In genomic region chr17:74289688-74290087, GRCh38 we compare ENCODE assay signal across 19 cellular contexts. TPM values are rescaled to one million over a fixed set of nuclear protein-coding genes. Genes with fewer than 3 reads are reported as not detected.
A peak's percentile ranks its signal among the peaks of the same experiment; 100 is the strongest.
DNase-seq lines count a peak whose midpoint lies in the region; ATAC-seq and TF ChIP-seq lines count a peak whose summit lies in the region.
"Had no signal": no experiment of that assay in that cellular context is flagged by ENCODE, and none has a peak within 500 bp of the region (broad histone marks: within the 10 kb centered on the region; RNA-seq: fewer than 3 reads in every experiment).

No MANE protein-coding gene starts in this region.

- TF ChIP-seq CTCF in heart left ventricle (IDR thresholded peaks at IDR 0.05) (no peak), GM12865 (IDR thresholded peaks at IDR 0.05; ENCODE audit: insufficient read depth, low read depth, low read length, missing control alignments) (no peak)

- H3K4me1 ChIP-seq in heart left ventricle: peaks cover 0 to 19% (median 2%) of the 10 kb centered on the region in 12 donors
- H3K4me1 ChIP-seq: BE2C, HAP-1, Peyer's patch had no signal

- DNase-seq in Right ventricle myocardium superior: no peak
- DNase-seq in heart left ventricle: no peak
- DNase-seq in GM12865 (ENCODE audit: low read depth): peak; percentile 71
- no peak for DNase-seq in stimulated activated naive B cell treated with anti-CD40 and anti-IgM and Interleukin-4, amounts not matched to agents 10 μg/mL and 1 μg/mL and 100 μg/mL, for 72 hours
- DNase-seq in stimulated activated CD4-positive, alpha-beta T cell treated with anti-CD3 and anti-CD28 coated beads, Interleukin-4, amount 100 ng/mL, for 1 hour: no peak
- no peak for DNase-seq in SKM-1 treated with dmso at 0.1 percent for 144 hours (lab: John Stamatoyannopoulos, UW; ENCODE audit: unreplicated experiment)
- no peak for DNase-seq in activated gamma-delta T cell (lab: John Stamatoyannopoulos, UW)
- DNase-seq: BE2C, DMS153, EL, NCI-H1417, NCI-H1930, NCI-H2171 treated with DMSO at 0.1 percent for 48 hours, Peyer's patch, SHP77 treated with DMSO at 0.1 percent for 48 hours had no signal

- intact Hi-C loops in Right ventricle myocardium superior (cut with DNase I) (no loop called here), heart left ventricle (cut with DNase I) (loop anchor here in 1 of 10 donors (10.0 kb wide), 1 partner anchor 165 kb away; no protein-coding TSS in a partner anchor)

- WGBS in heart left ventricle, 4 donors: 61 to 69% (median 68%) methylated on average over 10 to 11 of the region's 11 CpGs

- peaks cover 16% of the 10 kb centered on the region for H3K4me1 Mint-ChIP-seq in activated T-helper 17 cell treated with anti-CD3 and anti-CD28 coated beads, Interleukin-2, amount 50 U/mL, for 72 hours
- peaks cover 21 to 26% of the 10 kb centered on the region in 2 donors for H3K4me1 Mint-ChIP-seq in stimulated activated naive B cell treated with anti-CD40 and anti-IgM and Interleukin-4, amounts not matched to agents 10 μg/mL and 1 μg/mL and 100 μg/mL, for 72 hours

- no peaks in the 10 kb centered on the region for H3K27me3 ChIP-seq in heart left ventricle
- H3K27me3 ChIP-seq: BE2C, Peyer's patch had no signal

- no peaks in the 10 kb centered on the region for H3K9me3 ChIP-seq in heart left ventricle
- H3K9me3 ChIP-seq: BE2C, HAP-1, Peyer's patch had no signal

- H3K36me3 Mint-ChIP-seq in activated T-helper 17 cell treated with anti-CD3 and anti-CD28 coated beads, Interleukin-2, amount 50 U/mL, for 72 hours (ENCODE audit: low read depth): no peaks in the 10 kb centered on the region
- H3K36me3 Mint-ChIP-seq in stimulated activated naive B cell treated with anti-CD40 and anti-IgM and Interleukin-4, amounts not matched to agents 10 μg/mL and 1 μg/mL and 100 μg/mL, for 72 hours: peaks cover 0 to under 1% of the 10 kb centered on the region in 2 donors

- no peaks in the 10 kb centered on the region for H3K27me3 Mint-ChIP-seq in activated T-helper 17 cell treated with anti-CD3 and anti-CD28 coated beads, Interleukin-2, amount 50 U/mL, for 72 hours
- H3K27me3 Mint-ChIP-seq in stimulated activated naive B cell treated with anti-CD40 and anti-IgM and Interleukin-4, amounts not matched to agents 10 μg/mL and 1 μg/mL and 100 μg/mL, for 72 hours: peaks cover 9% of the 10 kb centered on the region in 2 donors

- H3K4me3 ChIP-seq in heart left ventricle (no peak overlapping the region), GM12865 (ENCODE audit: low read depth, low read length) (peak overlapping the region; percentile 20)
- H3K4me3 ChIP-seq: HAP-1, Peyer's patch had no signal

- peak overlapping the region; percentile 66 for H3K4me3 Mint-ChIP-seq in activated T-helper 17 cell treated with anti-CD3 and anti-CD28 coated beads, Interleukin-2, amount 50 U/mL, for 72 hours
- H3K4me3 Mint-ChIP-seq in stimulated activated naive B cell treated with anti-CD40 and anti-IgM and Interleukin-4, amounts not matched to agents 10 μg/mL and 1 μg/mL and 100 μg/mL, for 72 hours: no peak overlapping the region

- peak overlapping the region; percentile 90 for H3K27ac Mint-ChIP-seq in activated T-helper 17 cell treated with anti-CD3 and anti-CD28 coated beads, Interleukin-2, amount 50 U/mL, for 72 hours
- H3K27ac Mint-ChIP-seq in stimulated activated naive B cell treated with anti-CD40 and anti-IgM and Interleukin-4, amounts not matched to agents 10 μg/mL and 1 μg/mL and 100 μg/mL, for 72 hours: peak overlapping the region; percentile 85

- no peak for TF ChIP-seq POLR2A in heart left ventricle (IDR thresholded peaks at IDR 0.05)

- H3K27ac ChIP-seq in heart left ventricle: peak overlapping the region in 3 of 12 donors; percentile 36 to 80 (median 50)
- H3K27ac ChIP-seq: Peyer's patch had no signal

- no peaks in the 10 kb centered on the region for H3K9me3 Mint-ChIP-seq in activated T-helper 17 cell treated with anti-CD3 and anti-CD28 coated beads, Interleukin-2, amount 50 U/mL, for 72 hours
- peaks cover under 1 to 1% of the 10 kb centered on the region in 2 donors for H3K9me3 Mint-ChIP-seq in stimulated activated naive B cell treated with anti-CD40 and anti-IgM and Interleukin-4, amounts not matched to agents 10 μg/mL and 1 μg/mL and 100 μg/mL, for 72 hours

- H3K36me3 ChIP-seq in heart left ventricle: no peaks in the 10 kb centered on the region
- H3K36me3 ChIP-seq: BE2C, HAP-1, Peyer's patch had no signal

- ATAC-seq in Right ventricle myocardium superior (ENCODE audit: poor library complexity): peak; percentile 11
- ATAC-seq in heart left ventricle: no peak
- peak; percentile 29 for ATAC-seq in activated T-helper 17 cell treated with anti-CD3 and anti-CD28 coated beads, Interleukin-2, amount 50 U/mL, for 72 hours (replicated peaks)
- ATAC-seq in stimulated activated naive B cell treated with anti-CD40 and anti-IgM and Interleukin-4, amounts not matched to agents 10 μg/mL and 1 μg/mL and 100 μg/mL, for 72 hours (replicated peaks): peak; percentile 37 to 56

RNA-seq across cellular contexts. Expression of gene DNAI2, which starts 15.7 kb away (rescaled TPM):
- total RNA-seq in Right ventricle myocardium superior (not detected), heart left ventricle (not detected)
- not detected for polyA plus RNA-seq in heart left ventricle
- 1 to 10 TPM in 1 of 2 donors, under 1 TPM in 1; 0.19 to 1.6 TPM for total RNA-seq in activated T-helper 17 cell treated with anti-CD3 and anti-CD28 coated beads, Interleukin-2, amount 50 U/mL, for 72 hours
- total RNA-seq: HT-29, NCI-H460, Peyer's patch had no signal

RNA-seq across cellular contexts. Expression of gene KIF19, which starts 36.3 kb away (rescaled TPM):
- total RNA-seq in Right ventricle myocardium superior (0.22 TPM), heart left ventricle (1 to 10 TPM in 1 of 9 donors, under 1 TPM in 6, not detected in 2; 0.12 to 3.0 (median 0.19) TPM)
- under 1 TPM; 0.18 to 0.46 TPM for polyA plus RNA-seq in heart left ventricle
- total RNA-seq in activated T-helper 17 cell treated with anti-CD3 and anti-CD28 coated beads, Interleukin-2, amount 50 U/mL, for 72 hours: under 1 TPM; 0.11 to 0.53 TPM
- total RNA-seq: NCI-H460 had no signal

Comparison
In these comparisons a context has a peak if more than half of its experiments do, and no peak if none do; other contexts are left out.
1. ATAC-seq: peak in Right ventricle myocardium superior (single experiment), activated T-helper 17 cell treated with anti-CD3 and anti-CD28 coated beads, Interleukin-2, amount 50 U/mL, for 72 hours (single experiment) and stimulated activated naive B cell treated with anti-CD40 and anti-IgM and Interleukin-4, amounts not matched to agents 10 μg/mL and 1 μg/mL and 100 μg/mL, for 72 hours (2 of 2); none in heart left ventricle (0 of 4).